18 cellular contexts compared by ENCODE assay signal in genomic region chr18:22699629-22700028, GRCh38.
DNase-seq lines count a peak whose midpoint lies in the region; ATAC-seq, FAIRE-seq and TF ChIP-seq lines count a peak whose summit lies in the region.
"Had no signal": no experiment of that assay in that cellular context is flagged by ENCODE, and none has a peak within 500 bp of the region (broad histone marks: within the 10 kb centered on the region; RNA-seq: fewer than 3 reads in every experiment).

No MANE protein-coding gene starts in this region.

- H2BK120ac ChIP-seq in IMR-90 (ENCODE audit: low read depth, low read length): no peak overlapping the region; the same call in 1 of the 2 replicates

- in situ Hi-C loops in IMR-90 (cut with MboI; ENCODE audit: low sequenced_read_pairs): no loop called here

- H2AFZ ChIP-seq in IMR-90 (replicated peaks; ENCODE audit: low read length, poor library complexity): no peak overlapping the region
- H2AFZ ChIP-seq: GM23248 had no signal

- no peaks in the 10 kb centered on the region for H3K79me1 ChIP-seq in IMR-90 (ENCODE audit: low read depth in 1 of 2, low read length in 2 of 2)

- no peak overlapping the region for H2BK5ac ChIP-seq in IMR-90 (ENCODE audit: low read depth, low read length, poor library complexity, severe bottlenecking)

- TF ChIP-seq RAD21 in IMR-90 (IDR thresholded peaks at IDR 0.05; ENCODE audit: low read length): no peak

- WGBS in IMR-90 (ENCODE audit: extremely low coverage in 2 of 2, insufficient read length in 1 of 2), 2 experiments: 82% methylated on average over 2 of the region's 9 CpGs; no CpG with 5 or more reads in 1 of the 2 experiments
- WGBS in small intestine, 3 donors: 40 to 57% (median 42%) methylated on average over 9 of the region's 9 CpGs

- ATAC-seq in IMR-90 (ENCODE audit: low read depth) (no peak), left colon (peak; percentile 67)
- ATAC-seq: A549 had no signal

- intact Hi-C loops in IMR-90 (cut with micrococcal nuclease) (loop anchor here (5.0 kb wide), 1 partner anchor 532 kb away; the partner anchor contains the start of gene GATA6), left colon (cut with DNase I, micrococcal nuclease) (no loop called here)

- peak overlapping the region; percentile 23; the same call in 1 of the 2 replicates for H4K91ac ChIP-seq in IMR-90 (ENCODE audit: insufficient read depth, low read depth, low read length)

- no peak for TF ChIP-seq CTCF in IMR-90 (conservative IDR thresholded peaks at IDR 0.05; ENCODE audit: low read depth, low read length)

- no peaks in the 10 kb centered on the region for H3K27me3 ChIP-seq in IMR-90 (ENCODE audit: control insufficient read depth, insufficient read depth, low read length)
- no peaks in the 10 kb centered on the region for H3K27me3 ChIP-seq in small intestine (ENCODE audit: control insufficient read depth in 2 of 2, insufficient read depth in 2 of 2, low read length in 2 of 2)

- H2AK5ac ChIP-seq in IMR-90 (ENCODE audit: low read depth, low read length): peak overlapping the region; percentile 51

- no TSS peak for BruUV-seq in IMR-90 (replicated peaks; lab: Mats Ljungman, UMichigan)

- no peaks in the 10 kb centered on the region for H4K20me1 ChIP-seq in IMR-90 (ENCODE audit: insufficient read depth, low read length)

- no peak overlapping the region for H3K18ac ChIP-seq in IMR-90 (ENCODE audit: low read depth, low read length)

- no peak overlapping the region for H3K27ac ChIP-seq in IMR-90 (ENCODE audit: insufficient read depth, low read length)
- H3K27ac ChIP-seq in small intestine (ENCODE audit: low read depth in 1 of 2, low read length in 1 of 2): no peak overlapping the region
- H3K27ac ChIP-seq: 22Rv1, C4-2B, GM23248, HL-60 had no signal

- no peak overlapping the region for H3K4me2 ChIP-seq in IMR-90 (ENCODE audit: low read depth, low read length)
- H3K4me2 ChIP-seq: A549 had no signal

- H3K36me3 ChIP-seq in IMR-90 (ENCODE audit: control insufficient read depth, insufficient read depth, low read length): no peaks in the 10 kb centered on the region
- no peaks in the 10 kb centered on the region for H3K36me3 ChIP-seq in small intestine (ENCODE audit: control insufficient read depth in 2 of 2, insufficient read depth in 2 of 2, low read length in 2 of 2)
- H3K36me3 ChIP-seq: HAP-1 had no signal

- H3K9me3 ChIP-seq in IMR-90 (ENCODE audit: control insufficient read depth, insufficient read depth, low read length): no peaks in the 10 kb centered on the region
- no peaks in the 10 kb centered on the region for H3K9me3 ChIP-seq in small intestine (ENCODE audit: control insufficient read depth, low read depth)
- H3K9me3 ChIP-seq: A549, HAP-1 had no signal

- CTCF ChIA-PET in IMR-90 (lab: Yijun Ruan, JAX): no interaction called here

- TF ChIP-seq POLR2A in IMR-90 (IDR thresholded peaks at IDR 0.05; ENCODE audit: low read depth, low read length): no peak

- no peak overlapping the region for H3K56ac ChIP-seq in IMR-90 (ENCODE audit: extremely low read depth, insufficient read depth, low read length)

- POLR2A ChIA-PET in IMR-90 (lab: Charles Lee; ENCODE audit: unreplicated experiment): no interaction called here

- no peaks in the 10 kb centered on the region; the same call in 1 of the 2 replicates for H3K9me1 ChIP-seq in IMR-90 (ENCODE audit: insufficient read depth, low read length)

- no peak overlapping the region for H4K5ac ChIP-seq in IMR-90 (ENCODE audit: low read depth, low read length)

- H3K4me1 ChIP-seq in IMR-90 (ENCODE audit: control insufficient read depth, insufficient read depth, low read length) (peaks cover 2% of the 10 kb centered on the region), small intestine (ENCODE audit: control insufficient read depth in 2 of 2, insufficient read depth in 1 of 2, low read depth in 1 of 2, low read length in 1 of 2) (no peaks in the 10 kb centered on the region)

- no peak for FAIRE-seq in small intestine (lab: Jason Lieb, UNC)
- FAIRE-seq: A549 had no signal

- no peak overlapping the region for H3K23ac ChIP-seq in IMR-90 (ENCODE audit: low read depth, low read length)

- H4K8ac ChIP-seq in IMR-90 (ENCODE audit: low read depth in 2 of 2, low read length in 2 of 2): no peak overlapping the region

- dilution Hi-C loops in IMR-90 (cut with HindIII; ENCODE audit: low sequenced_read_pairs, unreplicated experiment): no loop called here

- no peak overlapping the region for H3K4ac ChIP-seq in IMR-90 (ENCODE audit: low read depth, low read length)

- H2BK15ac ChIP-seq in IMR-90 (ENCODE audit: low read depth, low read length): 0 out of 3 replicates have a peak overlapping the region, but pooled peaks have one; percentile 7

- H2AK9ac ChIP-seq in IMR-90 (replicated peaks; ENCODE audit: low read depth, low read length, poor library complexity): no peak overlapping the region

- no peak overlapping the region for H3K9ac ChIP-seq in IMR-90 (ENCODE audit: low read depth, low read length)
- H3K9ac ChIP-seq: GM23248 had no signal

- no peak overlapping the region; the same call in 1 of the 2 replicates for H2BK20ac ChIP-seq in IMR-90 (ENCODE audit: low read depth, low read length)

- H3K14ac ChIP-seq in IMR-90 (replicated peaks; ENCODE audit: low read depth, low read length): no peak overlapping the region

- peak; percentile 10 for DNase-seq in NCI-H82 (lab: John Stamatoyannopoulos, UW)
- DNase-seq in NCI-H82 treated with DMSO at 0.1 percent for 48 hours (lab: John Stamatoyannopoulos, UW; ENCODE audit: unreplicated experiment): no peak
- DNase-seq in IMR-90: no peak
- no peak for DNase-seq in left colon
- DNase-seq in small intestine: peak; percentile 69
- DNase-seq in T-helper 2 cell: no peak
- DNase-seq in SHP77 (lab: John Stamatoyannopoulos, UW): no peak
- DNase-seq: AML-193; CD4-positive, alpha-beta T cell; DMS153; DMS79; GF-D8; GM23248 had no signal

- H3K4me3 ChIP-seq in IMR-90 (ENCODE audit: insufficient read depth, low read depth, low read length): no peak overlapping the region
- H3K4me3 ChIP-seq in small intestine (ENCODE audit: low read depth in 1 of 2, low read length in 2 of 2): no peak overlapping the region
- H3K4me3 ChIP-seq: A549, GM23248, HAP-1 had no signal

TF ChIP-seq in IMR-90, 13 proteins besides CTCF, POLR2A, EP300 and RAD21:
- TF ChIP-seq MXI1 (IDR thresholded peaks at IDR 0.05; ENCODE audit: borderline replicate concordance, low read depth, low read length) (no peak), SMC3 (IDR thresholded peaks at IDR 0.05; ENCODE audit: low read depth, low read length) (no peak), RCOR1 (IDR thresholded peaks at IDR 0.05; ENCODE audit: insufficient replicate concordance, low read length) (no peak), MAFK (IDR thresholded peaks at IDR 0.05; ENCODE audit: low read depth, low read length) (no peak), ELK1 (IDR thresholded peaks at IDR 0.05; ENCODE audit: borderline replicate concordance, low read depth, low read length) (no peak), USF2 (IDR thresholded peaks at IDR 0.05; ENCODE audit: low read depth, low read length) (no peak), FOS (IDR thresholded peaks at IDR 0.05; ENCODE audit: low read depth, low read length) (no peak), CHD1 (IDR thresholded peaks at IDR 0.05; ENCODE audit: low read depth, low read length) (no peak), NFE2L2 (IDR thresholded peaks at IDR 0.05; ENCODE audit: low read depth, low read length) (no peak), BHLHE40 (IDR thresholded peaks at IDR 0.05; ENCODE audit: low read depth, low read length) (no peak), MAZ (IDR thresholded peaks at IDR 0.05; ENCODE audit: borderline replicate concordance, low read depth, low read length) (no peak), RFX5 (IDR thresholded peaks at IDR 0.05; ENCODE audit: low read depth, low read length) (no peak), CEBPB (IDR thresholded peaks at IDR 0.05; ENCODE audit: low read depth, low read length) (no peak)

Comparison
In these comparisons a context has a peak if more than half of its experiments do, and no peak if none do; other contexts are left out.
1. DNase-seq: peak in NCI-H82 (single experiment) and small intestine (single experiment); none in NCI-H82 treated with DMSO at 0.1 percent for 48 hours (single experiment), IMR-90 (single experiment), left colon (0 of 2), T-helper 2 cell (0 of 5) and SHP77 (0 of 2).